In the genomic region with DNA sequence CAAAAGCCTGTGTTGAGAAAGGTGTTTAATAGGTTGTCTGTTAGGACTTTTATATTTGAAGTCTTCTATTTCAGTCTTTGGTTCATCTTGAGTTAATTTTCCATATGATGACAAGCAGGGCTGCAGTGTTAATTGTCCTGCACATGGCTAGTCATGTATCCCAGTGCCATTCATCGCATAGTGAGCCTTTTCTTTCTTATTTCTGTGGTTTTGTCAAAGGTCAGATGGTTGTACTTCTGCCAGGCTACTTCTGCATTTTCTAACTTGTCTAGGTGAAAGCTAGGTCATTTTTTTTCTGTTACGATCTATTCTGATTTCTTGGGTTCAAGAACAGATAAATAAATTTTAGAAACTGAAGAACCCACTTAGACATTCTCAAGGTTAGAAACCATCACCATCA, we compare ENCODE assay signal across 14 cellular contexts. TPM values are rescaled to one million over a fixed set of nuclear protein-coding genes. Genes with fewer than 3 reads are reported as not detected.
DNase-seq lines count a peak whose midpoint lies in the region; ATAC-seq and TF ChIP-seq lines count a peak whose summit lies in the region.
"Not testable (repeated sequence)": the region's sequence is repeated elsewhere in the genome, so short reads cannot be mapped to it uniquely, and the experiment has no call there.
"Had no signal": no experiment of that assay in that cellular context is flagged by ENCODE, and none has a peak within 500 bp of the region (broad histone marks: within the 10 kb centered on the region; RNA-seq: fewer than 3 reads in every experiment).

No MANE protein-coding gene starts in this region.

- POLR2A ChIA-PET in activated B cell treated with CpG ODN at 0.5 μM for 24 hours (lab: Charles Lee) = not testable (repeated sequence)

- TF ChIP-seq CTCF in activated B cell treated with CpG ODN at 0.5 μM for 24 hours (IDR thresholded peaks at IDR 0.05) = not testable (repeated sequence)

- CTCF ChIA-PET in activated B cell treated with CpG ODN at 0.5 μM for 24 hours (lab: Charles Lee) = not testable (repeated sequence)

- peak; percentile 21 for ATAC-seq in GM18867 (IDR thresholded peaks at IDR 0.05; ENCODE audit: unreplicated experiment)
- peak; percentile 32 for ATAC-seq in GM19351 (IDR thresholded peaks at IDR 0.05; ENCODE audit: unreplicated experiment)
- peak; percentile 14 for ATAC-seq in activated B cell treated with CpG ODN at 0.5 μM for 24 hours (ENCODE audit: low read depth)
- not testable (repeated sequence) for ATAC-seq in natural killer cell treated with Interleukin-12 subunit alpha and Interleukin-12 subunit beta and Interleukin-15 and Interleukin-18, amount 100 ng/mL, for 72 hours
- peak; percentile 71 to 72 for ATAC-seq in stimulated activated naive B cell treated with anti-CD40 and anti-IgM and Interleukin-4, amounts not matched to agents 10 μg/mL and 1 μg/mL and 100 μg/mL, for 72 hours (replicated peaks)

- H3K27ac Mint-ChIP-seq in activated B cell treated with CpG ODN at 0.5 μM for 24 hours; natural killer cell treated with Interleukin-12 subunit alpha and Interleukin-12 subunit beta and Interleukin-15 and Interleukin-18, amount 100 ng/mL, for 72 hours; stimulated activated naive B cell treated with anti-CD40 and anti-IgM and Interleukin-4, amounts not matched to agents 10 μg/mL and 1 μg/mL and 100 μg/mL, for 72 hours: not testable (repeated sequence)

- H3K4me3 Mint-ChIP-seq in activated B cell treated with CpG ODN at 0.5 μM for 24 hours; natural killer cell treated with Interleukin-12 subunit alpha and Interleukin-12 subunit beta and Interleukin-15 and Interleukin-18, amount 100 ng/mL, for 72 hours; stimulated activated naive B cell treated with anti-CD40 and anti-IgM and Interleukin-4, amounts not matched to agents 10 μg/mL and 1 μg/mL and 100 μg/mL, for 72 hours: not testable (repeated sequence)

- not testable (repeated sequence) for H3K9me3 Mint-ChIP-seq in activated B cell treated with CpG ODN at 0.5 μM for 24 hours; natural killer cell treated with Interleukin-12 subunit alpha and Interleukin-12 subunit beta and Interleukin-15 and Interleukin-18, amount 100 ng/mL, for 72 hours; stimulated activated naive B cell treated with anti-CD40 and anti-IgM and Interleukin-4, amounts not matched to agents 10 μg/mL and 1 μg/mL and 100 μg/mL, for 72 hours

- H3K36me3 Mint-ChIP-seq in activated B cell treated with CpG ODN at 0.5 μM for 24 hours (ENCODE audit: low read depth); natural killer cell treated with Interleukin-12 subunit alpha and Interleukin-12 subunit beta and Interleukin-15 and Interleukin-18, amount 100 ng/mL, for 72 hours; stimulated activated naive B cell treated with anti-CD40 and anti-IgM and Interleukin-4, amounts not matched to agents 10 μg/mL and 1 μg/mL and 100 μg/mL, for 72 hours: not testable (repeated sequence)

- H3K4me1 Mint-ChIP-seq in activated B cell treated with CpG ODN at 0.5 μM for 24 hours; natural killer cell treated with Interleukin-12 subunit alpha and Interleukin-12 subunit beta and Interleukin-15 and Interleukin-18, amount 100 ng/mL, for 72 hours (ENCODE audit: low read depth in 2 of 2); stimulated activated naive B cell treated with anti-CD40 and anti-IgM and Interleukin-4, amounts not matched to agents 10 μg/mL and 1 μg/mL and 100 μg/mL, for 72 hours: not testable (repeated sequence)

- not testable (repeated sequence) for DNase-seq in activated B cell treated with CpG ODN at 0.5 μM for 24 hours; stimulated activated naive B cell treated with anti-CD40 and anti-IgM and Interleukin-4, amounts not matched to agents 10 μg/mL and 1 μg/mL and 100 μg/mL, for 72 hours
- DNase-seq in natural killer cell treated with Interleukin-12 subunit alpha and Interleukin-12 subunit beta and Interleukin-15 and Interleukin-18, amount 100 ng/mL, for 72 hours (ENCODE audit: low spot score) = peak; percentile 12

- intact Hi-C loops in activated B cell treated with CpG ODN at 0.5 μM for 24 hours (cut with micrococcal nuclease) = not testable (repeated sequence)

- not testable (repeated sequence) for H3K27me3 Mint-ChIP-seq in activated B cell treated with CpG ODN at 0.5 μM for 24 hours; natural killer cell treated with Interleukin-12 subunit alpha and Interleukin-12 subunit beta and Interleukin-15 and Interleukin-18, amount 100 ng/mL, for 72 hours; stimulated activated naive B cell treated with anti-CD40 and anti-IgM and Interleukin-4, amounts not matched to agents 10 μg/mL and 1 μg/mL and 100 μg/mL, for 72 hours

RNA-seq across cellular contexts. Expression of a gene that starts 5.7 kb away (rescaled TPM):
- 0.16 TPM in 1 of 2 replicates, not detected in the other for total RNA-seq in activated B cell treated with CpG ODN at 0.5 μM for 24 hours
- not detected for total RNA-seq in natural killer cell treated with Interleukin-12 subunit alpha and Interleukin-12 subunit beta and Interleukin-15 and Interleukin-18, amount 100 ng/mL, for 72 hours
- total RNA-seq: A172; A673; Caco-2; Calu3; CD4-positive, alpha-beta memory T cell; CD4-positive, alpha-beta T cell; CD4-positive, CD25-positive, alpha-beta regulatory T cell; CD8-positive, alpha-beta memory T cell; CD8-positive, alpha-beta T cell had no signal
